In genomic region chr4:37685211-37685725, GRCh38 we compare ENCODE assay signal across 8 cellular contexts. TPM values are rescaled to one million over a fixed set of nuclear protein-coding genes. Genes with fewer than 3 reads are reported as not detected.
A peak's percentile ranks its signal among the peaks of the same experiment; 100 is the strongest.
DNase-seq lines count a peak whose midpoint lies in the region; ATAC-seq, FAIRE-seq and TF ChIP-seq lines count a peak whose summit lies in the region.

No MANE protein-coding gene starts in this region.

- DNase-seq in ACHN (peak; percentile 8), GM19239 (ENCODE audit: insufficient read length, low spot score) (no peak), T-helper 22 cell (ENCODE audit: low read depth) (peak; percentile 49), vagina (ENCODE audit: extremely low spot score in 2 of 2) (no peak)
- DNase-seq in effector CD4-positive, alpha-beta T cell: peak; percentile 52

- peak; percentile 82 for FAIRE-seq in GM19239 (lab: Jason Lieb, UNC)

- ATAC-seq in GM21723 (IDR thresholded peaks at IDR 0.05; ENCODE audit: unreplicated experiment): no peak
- ATAC-seq in HG03378 (IDR thresholded peaks at IDR 0.05; ENCODE audit: unreplicated experiment): no peak

- no peak for TF ChIP-seq CTCF in vagina (IDR thresholded peaks at IDR 0.05)

- H3K4me3 ChIP-seq in muscle layer of duodenum (ENCODE audit: low read depth in 1 of 2, low read length in 2 of 2) (peak overlapping the region; percentile 83 to 90), vagina (peak overlapping the region; percentile 90 to 97)

- TF ChIP-seq POLR2A in vagina (IDR thresholded peaks at IDR 0.05): no peak

- H3K27ac ChIP-seq in muscle layer of duodenum (ENCODE audit: low read length) (peak overlapping the region; percentile 95), vagina (peak overlapping the region; percentile 97)

- peaks cover 10 to 27% of the 10 kb centered on the region in 2 donors for H3K4me1 ChIP-seq in muscle layer of duodenum (ENCODE audit: control insufficient read depth in 1 of 2, insufficient read depth in 2 of 2, low read length in 2 of 2)
- H3K4me1 ChIP-seq in vagina: peaks cover 24% of the 10 kb centered on the region

- no peaks in the 10 kb centered on the region for H3K36me3 ChIP-seq in muscle layer of duodenum (ENCODE audit: control insufficient read depth in 1 of 2, insufficient read depth in 2 of 2, low read length in 2 of 2)
- H3K36me3 ChIP-seq in vagina: no peaks in the 10 kb centered on the region

- in situ Hi-C loops in ACHN (cut with HindIII; ENCODE audit: low pct_ligation_motif_present, low pct_unique_long_range_greater_than_20kb, low sequenced_read_pairs): no loop called here

- no peaks in the 10 kb centered on the region for H3K27me3 ChIP-seq in muscle layer of duodenum (ENCODE audit: low read depth, low read length)
- no peaks in the 10 kb centered on the region for H3K27me3 ChIP-seq in vagina

- intact Hi-C loops in vagina (cut with DNase I): loop anchor here (5.0 kb wide), 1 partner anchor 1842 kb away; the partner anchor contains the start of gene UGDH

- H3K9me3 ChIP-seq in muscle layer of duodenum (ENCODE audit: control insufficient read depth in 1 of 2, low read length in 2 of 2): no peaks in the 10 kb centered on the region
- no peaks in the 10 kb centered on the region for H3K9me3 ChIP-seq in vagina

RNA-seq across cellular contexts. Expression of gene RELL1, which starts 0.9 kb away (rescaled TPM):
- total RNA-seq in vagina: 38.8 TPM

Comparison
In these comparisons a context has a peak if more than half of its experiments do, and no peak if none do; other contexts are left out.
1. DNase-seq: peak in ACHN (single experiment), T-helper 22 cell (single experiment) and effector CD4-positive, alpha-beta T cell (single experiment); none in GM19239 (single experiment) and vagina (0 of 2).